ENCODE assay signal across 1 cellular context in genomic region chr3:55658297-55659022, GRCh38.
TF ChIP-seq lines count a peak whose summit lies in the region.

No MANE protein-coding gene starts in this region.

TF ChIP-seq in GM23338, 12 proteins besides CTCF, POLR2A, EP300 and RAD21 (continued from another document):
- TF ChIP-seq ZNF462 (CRISPR knock-in tag; IDR thresholded peaks at IDR 0.05) (no peak), ZNF114 (CRISPR knock-in tag; IDR thresholded peaks at IDR 0.05) (no peak), CREB1 (CRISPR knock-in tag; IDR thresholded peaks at IDR 0.05; ENCODE audit: low read depth) (no peak), JUNB (IDR thresholded peaks at IDR 0.05; ENCODE audit: unreplicated experiment) (no peak), REST (IDR thresholded peaks at IDR 0.05; ENCODE audit: unreplicated experiment) (no peak), NANOG (IDR thresholded peaks at IDR 0.05; ENCODE audit: borderline replicate concordance) (no peak), POLR2AphosphoS5 (IDR thresholded peaks at IDR 0.05; ENCODE audit: low read depth) (no peak), ZNF331 (CRISPR knock-in tag; IDR thresholded peaks at IDR 0.05; ENCODE audit: low read depth) (no peak), EZH2 (IDR thresholded peaks at IDR 0.05; ENCODE audit: low read depth, unreplicated experiment) (no peak), EZH2phosphoT487 (IDR thresholded peaks at IDR 0.05; ENCODE audit: unreplicated experiment) (no peak)
